ENCODE assay signal across 10 cellular contexts in the genomic region with DNA sequence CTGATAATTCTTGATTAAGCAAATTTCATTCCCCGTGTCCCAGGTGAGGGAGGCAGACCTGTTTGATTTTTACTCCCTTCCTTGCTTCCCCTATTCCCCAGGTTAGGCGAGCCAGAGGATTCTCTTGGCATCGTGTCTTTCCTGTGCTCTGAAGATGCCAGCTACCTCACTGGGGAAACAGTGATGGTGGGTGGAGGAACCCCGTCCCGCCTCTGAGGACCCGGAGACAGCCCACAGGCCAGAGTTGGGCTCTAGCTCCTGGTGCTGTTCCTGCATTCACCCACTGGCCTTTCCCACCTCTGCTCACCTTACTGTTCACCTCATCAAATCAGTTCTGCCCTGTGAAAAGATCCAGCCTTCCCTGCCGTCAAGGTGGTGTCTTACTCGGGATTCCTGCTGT. TPM values are rescaled to one million over a fixed set of nuclear protein-coding genes. Genes with fewer than 3 reads are reported as not detected.
DNase-seq lines count a peak whose midpoint lies in the region; ATAC-seq and TF ChIP-seq lines count a peak whose summit lies in the region.
"Not testable (repeated sequence)": the region's sequence is repeated elsewhere in the genome, so short reads cannot be mapped to it uniquely, and the experiment has no call there.
"Had no signal": no experiment of that assay in that cellular context is flagged by ENCODE, and none has a peak within 500 bp of the region (broad histone marks: within the 10 kb centered on the region; RNA-seq: fewer than 3 reads in every experiment).

No MANE protein-coding gene starts in this region.

- intact Hi-C loops in body of pancreas (cut with DNase I) = loop anchor here (10.0 kb wide), 1 partner anchor 114 kb away; the partner anchor contains the start of gene IRF9
- intact Hi-C loops in naive thymus-derived CD4-positive, alpha-beta T cell (cut with micrococcal nuclease) = not testable (repeated sequence)

- H3K9me3 Mint-ChIP-seq in T-helper 1 cell treated with Interleukin-12 subunit alpha and Interleukin-12 subunit beta and Interleukin-4 antibody, amounts not matched to agents 30 μg/mL and 1 μg/mL, for 36 hours; activated T-cell treated with anti-CD3 and anti-CD28 coated beads, Interleukin-2, amount 50 U/mL, for 24 hours; naive thymus-derived CD4-positive, alpha-beta T cell; stimulated activated effector memory CD8-positive, alpha-beta T cell treated with anti-CD3 and anti-CD28 coated beads, Interleukin-12 subunit alpha, Interleukin-12 subunit beta, amount 100 ng/mL, for 72 hours: not testable (repeated sequence)

- CTCF ChIA-PET in naive thymus-derived CD4-positive, alpha-beta T cell (lab: Charles Lee) = interaction anchor here (0.8 kb wide), 1 partner anchor 8 kb away, joined by 3 read pairs; no protein-coding TSS in a partner anchor

- peaks cover 47% of the 10 kb centered on the region for H3K4me1 ChIP-seq in DOHH2 (ENCODE audit: control insufficient read depth, low read length)
- H3K4me1 ChIP-seq in body of pancreas = peaks cover 20% of the 10 kb centered on the region
- not testable (repeated sequence) for H3K4me1 ChIP-seq in naive thymus-derived CD4-positive, alpha-beta T cell (ENCODE audit: control insufficient read depth in 2 of 2, insufficient read depth in 2 of 2, low read length in 2 of 2)

- H3K79me2 ChIP-seq in DOHH2 (ENCODE audit: control insufficient read depth, low read length) = not testable (repeated sequence)

- TF ChIP-seq CTCF in DOHH2 (IDR thresholded peaks at IDR 0.05; ENCODE audit: low read depth, low read length, poor library complexity, severe bottlenecking); body of pancreas (IDR thresholded peaks at IDR 0.05): not testable (repeated sequence)

- not testable (repeated sequence) for H3F3A ChIP-seq in DOHH2 (ENCODE audit: control insufficient read depth, insufficient read depth)

- H3K36me3 ChIP-seq in DOHH2 (ENCODE audit: control insufficient read depth, low read length); body of pancreas (replicated peaks in 1 of 2; ENCODE audit: insufficient read depth in 1 of 2, low read depth in 2 of 2); naive thymus-derived CD4-positive, alpha-beta T cell (ENCODE audit: control insufficient read depth in 2 of 3, insufficient read depth in 3 of 3, low read length in 3 of 3): not testable (repeated sequence)

- peak overlapping the region; percentile 96 for H3K4me2 ChIP-seq in DOHH2 (ENCODE audit: low read length)

- peaks cover 43% of the 10 kb centered on the region for H3K27me3 Mint-ChIP-seq in T-helper 1 cell treated with Interleukin-12 subunit alpha and Interleukin-12 subunit beta and Interleukin-4 antibody, amounts not matched to agents 30 μg/mL and 1 μg/mL, for 36 hours (ENCODE audit: low read depth)
- peaks cover 21% of the 10 kb centered on the region for H3K27me3 Mint-ChIP-seq in activated T-cell treated with anti-CD3 and anti-CD28 coated beads, Interleukin-2, amount 50 U/mL, for 24 hours
- peaks cover 12 to 48% (median 19%) of the 10 kb centered on the region in 5 donors for H3K27me3 Mint-ChIP-seq in naive thymus-derived CD4-positive, alpha-beta T cell

- H3K36me3 Mint-ChIP-seq in T-helper 1 cell treated with Interleukin-12 subunit alpha and Interleukin-12 subunit beta and Interleukin-4 antibody, amounts not matched to agents 30 μg/mL and 1 μg/mL, for 36 hours (ENCODE audit: low read depth); activated T-cell treated with anti-CD3 and anti-CD28 coated beads, Interleukin-2, amount 50 U/mL, for 24 hours (ENCODE audit: low read depth); naive thymus-derived CD4-positive, alpha-beta T cell: not testable (repeated sequence)
- H3K36me3 Mint-ChIP-seq in stimulated activated effector memory CD8-positive, alpha-beta T cell treated with anti-CD3 and anti-CD28 coated beads, Interleukin-12 subunit alpha, Interleukin-12 subunit beta, amount 100 ng/mL, for 72 hours = peaks cover 12% of the 10 kb centered on the region

- not testable (repeated sequence) for H3K27ac ChIP-seq in DOHH2 (ENCODE audit: low read depth, low read length); naive thymus-derived CD4-positive, alpha-beta T cell (ENCODE audit: low read depth, low read length)
- peak overlapping the region in 2 of 4 donors; percentile 79 to 81 for H3K27ac ChIP-seq in body of pancreas

- 63 to 65% methylated on average over 8 of the region's 8 CpGs for WGBS in body of pancreas, 2 donors

- not testable (repeated sequence) for TF ChIP-seq POLR2A in body of pancreas (IDR thresholded peaks at IDR 0.05)

- H3K27me3 ChIP-seq in DOHH2 (ENCODE audit: control insufficient read depth, low read length) = peaks cover 15% of the 10 kb centered on the region
- not testable (repeated sequence) for H3K27me3 ChIP-seq in body of pancreas; naive thymus-derived CD4-positive, alpha-beta T cell (ENCODE audit: control insufficient read depth in 2 of 2, insufficient read depth in 2 of 2, low read length in 2 of 2)

- peak overlapping the region; percentile 81 for H3K4me3 Mint-ChIP-seq in T-helper 1 cell treated with Interleukin-12 subunit alpha and Interleukin-12 subunit beta and Interleukin-4 antibody, amounts not matched to agents 30 μg/mL and 1 μg/mL, for 36 hours
- H3K4me3 Mint-ChIP-seq in activated T-cell treated with anti-CD3 and anti-CD28 coated beads, Interleukin-2, amount 50 U/mL, for 24 hours = peak overlapping the region; percentile 68
- peak overlapping the region; percentile 81 to 91 (median 87) for H3K4me3 Mint-ChIP-seq in naive thymus-derived CD4-positive, alpha-beta T cell
- peak overlapping the region; percentile 77 for H3K4me3 Mint-ChIP-seq in stimulated activated effector memory CD8-positive, alpha-beta T cell treated with anti-CD3 and anti-CD28 coated beads, Interleukin-12 subunit alpha, Interleukin-12 subunit beta, amount 100 ng/mL, for 72 hours

- POLR2A ChIA-PET in naive thymus-derived CD4-positive, alpha-beta T cell (lab: Charles Lee) = interaction anchor here (1.8 to 2.8 kb wide), 3 partner anchors 31 to 63 kb away, joined by 7 to 11 read pairs (median 10); partner anchors contain the start of genes DCAF11 and NRL

- DNase-seq in activated T-cell treated with anti-CD3 and anti-CD28 coated beads, Interleukin-2, amount 50 U/mL, for 24 hours; body of pancreas; naive thymus-derived CD4-positive, alpha-beta T cell; stimulated activated effector memory CD8-positive, alpha-beta T cell treated with anti-CD3 and anti-CD28 coated beads, Interleukin-12 subunit alpha, Interleukin-12 subunit beta, amount 100 ng/mL, for 72 hours (ENCODE audit: low spot score in 2 of 2): not testable (repeated sequence)
- peak; percentile 4 for DNase-seq in epidermal melanocyte (ENCODE audit: insufficient read length, low spot score)

- H4K20me1 ChIP-seq in DOHH2 (ENCODE audit: control insufficient read depth, insufficient read depth, low read depth, low read length) = not testable (repeated sequence)

- peak overlapping the region; percentile 62 for H3K27ac Mint-ChIP-seq in T-helper 1 cell treated with Interleukin-12 subunit alpha and Interleukin-12 subunit beta and Interleukin-4 antibody, amounts not matched to agents 30 μg/mL and 1 μg/mL, for 36 hours
- H3K27ac Mint-ChIP-seq in activated T-cell treated with anti-CD3 and anti-CD28 coated beads, Interleukin-2, amount 50 U/mL, for 24 hours = not testable (repeated sequence)
- peak overlapping the region in 1 of 9 donors; percentile 53 for H3K27ac Mint-ChIP-seq in naive thymus-derived CD4-positive, alpha-beta T cell
- H3K27ac Mint-ChIP-seq in stimulated activated effector memory CD8-positive, alpha-beta T cell treated with anti-CD3 and anti-CD28 coated beads, Interleukin-12 subunit alpha, Interleukin-12 subunit beta, amount 100 ng/mL, for 72 hours = peak overlapping the region; percentile 88

- not testable (repeated sequence) for H3K9me3 ChIP-seq in DOHH2 (ENCODE audit: control insufficient read depth, insufficient read depth, low read length); body of pancreas; naive thymus-derived CD4-positive, alpha-beta T cell (ENCODE audit: control insufficient read depth in 2 of 3, low read length in 3 of 3)

- H3K4me3 ChIP-seq in DOHH2 (ENCODE audit: low read length) = peak overlapping the region; percentile 80
- H3K4me3 ChIP-seq in body of pancreas; naive thymus-derived CD4-positive, alpha-beta T cell (ENCODE audit: low read length): not testable (repeated sequence)

- ATAC-seq in body of pancreas = peak; percentile 5
- ATAC-seq in naive thymus-derived CD4-positive, alpha-beta T cell; stimulated activated effector memory CD8-positive, alpha-beta T cell treated with anti-CD3 and anti-CD28 coated beads, Interleukin-12 subunit alpha, Interleukin-12 subunit beta, amount 100 ng/mL, for 72 hours: not testable (repeated sequence)

- not testable (repeated sequence) for H3K9me2 ChIP-seq in DOHH2 (replicated peaks; ENCODE audit: control insufficient read depth, low read length)

- peaks cover 12% of the 10 kb centered on the region for H3K4me1 Mint-ChIP-seq in T-helper 1 cell treated with Interleukin-12 subunit alpha and Interleukin-12 subunit beta and Interleukin-4 antibody, amounts not matched to agents 30 μg/mL and 1 μg/mL, for 36 hours (ENCODE audit: low read depth)
- peaks cover 24% of the 10 kb centered on the region for H3K4me1 Mint-ChIP-seq in activated T-cell treated with anti-CD3 and anti-CD28 coated beads, Interleukin-2, amount 50 U/mL, for 24 hours (ENCODE audit: low read depth)
- peaks cover 8 to 17% (median 14%) of the 10 kb centered on the region in 7 donors for H3K4me1 Mint-ChIP-seq in naive thymus-derived CD4-positive, alpha-beta T cell
- H3K4me1 Mint-ChIP-seq in stimulated activated effector memory CD8-positive, alpha-beta T cell treated with anti-CD3 and anti-CD28 coated beads, Interleukin-12 subunit alpha, Interleukin-12 subunit beta, amount 100 ng/mL, for 72 hours = peaks cover 26% of the 10 kb centered on the region

RNA-seq across cellular contexts. Expression of gene CARMIL3, which starts 1.1 kb away (rescaled TPM):
- under 1 TPM; 0.78 to 0.99 TPM for total RNA-seq in body of pancreas
- 1 to 10 TPM in 2 of 5 experiments, under 1 TPM in 3; 0.08 to 1.7 (median 0.27) TPM for total RNA-seq in naive thymus-derived CD4-positive, alpha-beta T cell
- not detected for polyA plus RNA-seq in naive thymus-derived CD4-positive, alpha-beta T cell
- total RNA-seq: osteoblast, smooth muscle cell had no signal
- polyA plus RNA-seq: smooth muscle cell had no signal

RNA-seq across cellular contexts. Expression of gene CPNE6, which starts 20.6 kb away (rescaled TPM):
- not detected for total RNA-seq in body of pancreas
- under 1 TPM in 1 of 5 experiments, not detected in 4; 0.12 TPM for total RNA-seq in naive thymus-derived CD4-positive, alpha-beta T cell
- polyA plus RNA-seq in naive thymus-derived CD4-positive, alpha-beta T cell = not detected
- total RNA-seq: osteoblast, smooth muscle cell had no signal
- polyA plus RNA-seq: keratinocyte, smooth muscle cell had no signal

RNA-seq across cellular contexts. Expression of gene PCK2, which starts 43.4 kb away (rescaled TPM):
- 10 to 100 TPM; 20.4 to 29.8 TPM for total RNA-seq in body of pancreas
- total RNA-seq in naive thymus-derived CD4-positive, alpha-beta T cell = 10 to 100 TPM in 4 of 5 experiments, 1 to 10 TPM in 1; 9.1 to 56.2 (median 14.4) TPM
- 10 to 100 TPM in 1 of 2 donors, 1 to 10 TPM in 1; 7.2 to 14.5 TPM for polyA plus RNA-seq in naive thymus-derived CD4-positive, alpha-beta T cell
